Comparison of ENCODE assay signal across 8 cellular contexts in the genomic region with DNA sequence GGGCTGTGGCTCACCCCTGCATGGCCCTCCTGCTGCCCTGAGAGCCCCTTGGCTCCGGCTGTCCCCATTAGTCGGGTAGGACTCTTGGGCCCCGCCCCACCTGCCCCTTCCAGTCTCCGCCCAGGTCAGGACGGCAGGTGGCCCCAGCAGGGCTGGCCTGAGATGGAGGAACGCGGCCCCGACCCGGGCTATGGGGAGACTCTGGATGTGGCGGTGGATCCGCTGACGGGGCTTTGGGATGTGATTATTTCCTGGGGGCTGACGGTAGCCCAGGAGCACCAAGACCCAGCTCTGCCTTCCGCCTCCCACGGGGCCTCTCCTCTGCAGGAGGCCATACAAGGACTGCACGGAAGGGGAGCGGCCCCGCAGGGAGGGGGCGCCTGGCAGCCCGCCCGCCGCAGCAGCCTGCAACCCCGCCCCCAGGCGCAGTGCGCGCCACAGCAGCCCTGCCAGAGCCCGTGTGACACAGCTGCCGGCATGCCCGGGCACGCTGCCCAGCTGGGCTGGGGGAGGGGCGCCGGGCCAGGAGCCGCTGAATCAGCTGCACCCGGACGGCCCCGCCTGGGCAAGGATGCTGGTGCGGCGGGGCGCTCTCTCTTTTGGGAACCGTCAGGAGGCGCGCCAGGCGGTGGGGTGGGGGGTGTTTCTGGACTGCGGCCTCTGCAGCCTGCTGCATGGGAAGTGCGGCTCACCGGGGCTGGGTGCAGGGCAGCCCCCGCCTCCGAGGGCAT. TPM values are rescaled to one million over a fixed set of nuclear protein-coding genes. Genes with fewer than 3 reads are reported as not detected.
DNase-seq lines count a peak whose midpoint lies in the region; ATAC-seq, FAIRE-seq and TF ChIP-seq lines count a peak whose summit lies in the region.

No MANE protein-coding gene starts in this region.

- no peaks in the 10 kb centered on the region for H3K27me3 Mint-ChIP-seq in activated CD8-positive, alpha-beta memory T cell treated with anti-CD3 and anti-CD28 coated beads, Interleukin-2, amount 10 ng/mL, durations not matched to agents 7 days and 5 days

- H3K4me3 ChIP-seq in H1 (ENCODE audit: extremely low read depth in 1 of 4, insufficient read depth in 2 of 4, low read depth in 3 of 4, low read length in 4 of 4): peak overlapping the region; percentile 4 to 57 (median 24)

- H4K91ac ChIP-seq in H1 (replicated peaks; ENCODE audit: insufficient read length, low read length): peak overlapping the region; percentile 96

- peaks cover 3% of the 10 kb centered on the region for H3K36me3 Mint-ChIP-seq in activated CD8-positive, alpha-beta memory T cell treated with anti-CD3 and anti-CD28 coated beads, Interleukin-2, amount 10 ng/mL, durations not matched to agents 7 days and 5 days

- H3K79me1 ChIP-seq in H1 (ENCODE audit: low read depth, low read length): no peaks in the 10 kb centered on the region

- no peaks in the 10 kb centered on the region for H3K36me3 ChIP-seq in H1 (ENCODE audit: control insufficient read depth in 2 of 4, insufficient read depth in 4 of 4, low read length in 3 of 4)

- no peak; a peak in 1 of 3 replicates for TF ChIP-seq POLR2A in H1 (IDR thresholded peaks at IDR 0.05; ENCODE audit: control extremely low read depth in 1 of 2, low read depth in 2 of 2, low read length in 2 of 2)

- H2BK20ac ChIP-seq in H1 (ENCODE audit: low read length): peak overlapping the region; percentile 72; the same call in 1 of the 2 replicates

- TF ChIP-seq EP300 in H1 (IDR thresholded peaks at IDR 0.05; ENCODE audit: borderline replicate concordance in 1 of 2, low read depth in 2 of 2, low read length in 2 of 2): peak in 1 of 2 experiments; percentile 65; a peak in 1 of 3 replicates

- POLR2A ChIA-PET in H1 (lab: Charles Lee; ENCODE audit: partially characterized antibody): interaction anchor here (0.9 to 8.5 kb wide), 4 partner anchors 9 to 52 kb away, joined by 3 to 40 read pairs (median 4); partner anchors contain the start of gene TMEM250

- no peaks in the 10 kb centered on the region for H3K9me3 Mint-ChIP-seq in activated CD8-positive, alpha-beta memory T cell treated with anti-CD3 and anti-CD28 coated beads, Interleukin-2, amount 10 ng/mL, durations not matched to agents 7 days and 5 days (ENCODE audit: low read depth)

- FAIRE-seq in H1 (lab: Jason Lieb, UNC): no peak

- no peak overlapping the region for H2AFZ ChIP-seq in H1 (ENCODE audit: low read length)

- no peak overlapping the region for H3K23ac ChIP-seq in H1 (ENCODE audit: insufficient read length)

- H4K8ac ChIP-seq in H1 (ENCODE audit: extremely low read depth, insufficient read depth, low read length): peak overlapping the region; percentile 63

- 6% methylated on average over 39 of the region's 48 CpGs; no CpG with 5 or more reads in 1 of the 2 experiments for WGBS in H1 (ENCODE audit: extremely low coverage in 1 of 2, insufficient coverage in 1 of 2, insufficient read length in 1 of 2, insufficient replicate concordance in 2 of 2, low coverage in 1 of 2, low lambda C conversion rate in 2 of 2, missing lambda C conversion rate in 1 of 2), 2 experiments

- DNase-seq in COLO829 (ENCODE audit: low spot score) (peak; percentile 83), HT-29 (ENCODE audit: low spot score) (peak; percentile 81), H1 (ENCODE audit: low read depth in 1 of 2, low spot score in 2 of 2) (peak in 1 of 2 experiments; percentile 88), middle frontal gyrus (ENCODE audit: extremely low spot score, low spot score) (peak; percentile 80)
- peak; percentile 45 for DNase-seq in NK-92 treated with Interleukin-12 subunit alpha and Interleukin-12 subunit beta, amount 100 ng/mL, for 24 hours (lab: John Stamatoyannopoulos, UW)
- DNase-seq in activated CD8-positive, alpha-beta memory T cell treated with anti-CD3 and anti-CD28 coated beads, Interleukin-2, amount 10 ng/mL, durations not matched to agents 7 days and 5 days: peak; percentile 96
- DNase-seq in stimulated activated CD8-positive, alpha-beta memory T cell treated with anti-CD3 and anti-CD28 coated beads, Interleukin-2, amount 100 ng/mL, for 1 hour (ENCODE audit: low read depth in 2 of 2): peak; percentile 78 to 83

- H3K79me2 ChIP-seq in H1 (ENCODE audit: control insufficient read depth in 1 of 2, insufficient read depth in 2 of 2, low read length in 2 of 2): no peaks in the 10 kb centered on the region

- peak in 1 of 3 experiments; percentile 3; a peak in 1 of 4 replicates for TF ChIP-seq CTCF in H1 (IDR thresholded peaks at IDR 0.05; ENCODE audit: control extremely low read depth in 1 of 3, insufficient read depth in 1 of 3, low read depth in 1 of 3, low read length in 3 of 3)

- peaks cover 0 to 46% (median 33%) of the 10 kb centered on the region in 4 experiments; a peak in 6 of 7 replicates for H3K4me1 ChIP-seq in H1 (replicated peaks in 1 of 4; ENCODE audit: control insufficient read depth in 3 of 4, insufficient read depth in 4 of 4, low read length in 3 of 4)

- H3K4ac ChIP-seq in H1 (replicated peaks; ENCODE audit: insufficient read length, low read depth, low read length): peak overlapping the region; percentile 74

- H3K9ac ChIP-seq in H1 (replicated peaks in 1 of 4; ENCODE audit: extremely low read depth in 1 of 4, low read depth in 3 of 4, low read length in 3 of 4): peak overlapping the region in 2 of 4 experiments; percentile 27 to 51; a peak in 2 of 7 replicates

- peak overlapping the region; percentile 68 to 74 for H3K4me2 ChIP-seq in H1 (ENCODE audit: insufficient read depth in 1 of 2, low read depth in 2 of 2, low read length in 2 of 2)

- H3K27ac Mint-ChIP-seq in activated CD8-positive, alpha-beta memory T cell treated with anti-CD3 and anti-CD28 coated beads, Interleukin-2, amount 10 ng/mL, durations not matched to agents 7 days and 5 days: peak overlapping the region; percentile 94

- CTCF ChIA-PET in activated CD8-positive, alpha-beta memory T cell treated with anti-CD3 and anti-CD28 coated beads, Interleukin-2, amount 10 ng/mL, durations not matched to agents 7 days and 5 days (lab: Charles Lee): interaction anchor here (0.8 to 6.1 kb wide), 6 partner anchors 9 to 142 kb away, joined by 3 to 51 read pairs (median 6); partner anchors contain the start of genes NACC2 and TMEM250
- CTCF ChIA-PET in H1 (lab: Charles Lee; ENCODE audit: partially characterized antibody): interaction anchor here (0.7 to 1.1 kb wide), 4 partner anchors 13 to 137 kb away, joined by 3 to 4 read pairs (median 3); no protein-coding TSS in a partner anchor

- H3K27ac ChIP-seq in H1 (ENCODE audit: low read depth, low read length): peak overlapping the region; percentile 41; the same call in 1 of the 2 replicates

- ATAC-seq in GM21367 (IDR thresholded peaks at IDR 0.05; ENCODE audit: unreplicated experiment): peak; percentile 65
- peak; percentile 86 for ATAC-seq in activated CD8-positive, alpha-beta memory T cell treated with anti-CD3 and anti-CD28 coated beads, Interleukin-2, amount 10 ng/mL, durations not matched to agents 7 days and 5 days

- peak overlapping the region; percentile 99; the same call in 1 of the 2 replicates for H2BK12ac ChIP-seq in H1 (ENCODE audit: low read depth, low read length)

- H3K14ac ChIP-seq in H1 (ENCODE audit: insufficient read length): no peak overlapping the region

- peak overlapping the region; percentile 98 for H3K18ac ChIP-seq in H1 (ENCODE audit: extremely low read depth, low read length)

- TF ChIP-seq RAD21 in H1 (IDR thresholded peaks at IDR 0.05 in 1 of 2, conservative IDR thresholded peaks at IDR 0.05 in 1 of 2; ENCODE audit: low read depth in 2 of 2, low read length in 2 of 2): no peak; a peak in 1 of 4 replicates

- peak overlapping the region; percentile 86; the same call in 1 of the 2 replicates for H2BK5ac ChIP-seq in H1 (ENCODE audit: low read depth, low read length)

- H2BK15ac ChIP-seq in H1 (ENCODE audit: low read length): no peak overlapping the region

- peak overlapping the region; percentile 69 for H4K5ac ChIP-seq in H1 (ENCODE audit: insufficient read length, low read depth, low read length)

- H4K20me1 ChIP-seq in H1 (replicated peaks in 1 of 2; ENCODE audit: control insufficient read depth in 1 of 2, insufficient read depth in 2 of 2, low read length in 2 of 2): no peaks in the 10 kb centered on the region

- peak overlapping the region; percentile 91 for H3K56ac ChIP-seq in H1 (replicated peaks; ENCODE audit: insufficient read length, low read depth, low read length)

- H3K4me3 Mint-ChIP-seq in activated CD8-positive, alpha-beta memory T cell treated with anti-CD3 and anti-CD28 coated beads, Interleukin-2, amount 10 ng/mL, durations not matched to agents 7 days and 5 days: peak overlapping the region; percentile 85

- peaks cover 77% of the 10 kb centered on the region for H3K4me1 Mint-ChIP-seq in activated CD8-positive, alpha-beta memory T cell treated with anti-CD3 and anti-CD28 coated beads, Interleukin-2, amount 10 ng/mL, durations not matched to agents 7 days and 5 days

- H3K9me3 ChIP-seq in H1 (ENCODE audit: insufficient read depth in 2 of 2, low read depth in 1 of 2, low read length in 1 of 2): no peaks in the 10 kb centered on the region

- 0 out of 2 replicates have a peak overlapping the region, but pooled peaks have one; percentile 71 for H2AK5ac ChIP-seq in H1 (ENCODE audit: low read depth, low read length)

- peaks cover 2% of the 10 kb centered on the region; the same call in 1 of the 2 replicates for H3K23me2 ChIP-seq in H1 (ENCODE audit: low read depth, low read length)

- H2BK120ac ChIP-seq in H1 (replicated peaks; ENCODE audit: low read depth, low read length): peak overlapping the region; percentile 75

- no peaks in the 10 kb centered on the region for H3K27me3 ChIP-seq in H1 (replicated peaks in 1 of 4; ENCODE audit: control insufficient read depth in 3 of 4, extremely low read depth in 1 of 4, insufficient read depth in 3 of 4, low read length in 3 of 4)

RNA-seq across cellular contexts. Expression of gene TMEM250, which starts 9.2 kb away (rescaled TPM):
- total RNA-seq in HT-29 (2014; rRNA removed; shearing (Covaris generic)): 93.4 and 109 TPM in 2 replicates
- 10 to 100 TPM; 42.5 to 44.5 TPM for total RNA-seq in activated CD8-positive, alpha-beta memory T cell treated with anti-CD3 and anti-CD28 coated beads, Interleukin-2, amount 10 ng/mL, durations not matched to agents 7 days and 5 days
- total RNA-seq in H1 (2021; fragmentation: NEBNext Ultra II Directional; extraction: Animal tissue kit (Norgen Biotek cat#: 25700)): 34.9 and 35.3 TPM in 2 replicates
- 22.3 and 36.1 TPM in 2 replicates for polyA plus RNA-seq in H1 (2011; rRNA removed)
- polyA plus RNA-seq in H1 (2011; cell fraction: cytosol; rRNA removed): 29.7 TPM
- polyA plus RNA-seq in H1 (2011; cell fraction: nucleus; rRNA removed): 51.9 TPM
- polyA plus RNA-seq in H1 (2012, experiment 1 of 2): 27.3 to 39.7 TPM (median 36.4 TPM) in 4 replicates
- polyA plus RNA-seq in H1 (2012, experiment 2 of 2): 42.5 TPM
- 22.7 TPM for polyA plus RNA-seq in H1 (2013, experiment 1 of 2)
- polyA plus RNA-seq in H1 (2013, experiment 2 of 2): 22.4 TPM
- polyA minus RNA-seq in H1 (2011; rRNA and poly(A)+ RNA removed): 16.0 TPM in 2 replicates
- 31.0 TPM for polyA minus RNA-seq in H1 (2011; cell fraction: cytosol; rRNA and poly(A)+ RNA removed)
- 33.8 TPM for polyA minus RNA-seq in H1 (2011; cell fraction: nucleus; rRNA and poly(A)+ RNA removed)

RNA-seq across cellular contexts. Expression of gene NACC2, which starts 14.4 kb away (rescaled TPM):
- total RNA-seq in HT-29 (2014; rRNA removed; shearing (Covaris generic)): 32.6 and 38.1 TPM in 2 replicates
- 1 to 10 TPM; 6.3 to 9.7 TPM for total RNA-seq in activated CD8-positive, alpha-beta memory T cell treated with anti-CD3 and anti-CD28 coated beads, Interleukin-2, amount 10 ng/mL, durations not matched to agents 7 days and 5 days
- 13.6 and 14.0 TPM in 2 replicates for total RNA-seq in H1 (2021; fragmentation: NEBNext Ultra II Directional; extraction: Animal tissue kit (Norgen Biotek cat#: 25700))
- polyA plus RNA-seq in H1 (2011; rRNA removed): 8.3 and 14.9 TPM in 2 replicates
- 10.8 TPM for polyA plus RNA-seq in H1 (2011; cell fraction: cytosol; rRNA removed)
- polyA plus RNA-seq in H1 (2011; cell fraction: nucleus; rRNA removed): 16.7 TPM
- polyA plus RNA-seq in H1 (2012, experiment 1 of 2): 6.6 to 9.5 TPM (median 8.4 TPM) in 4 replicates
- 5.6 TPM for polyA plus RNA-seq in H1 (2012, experiment 2 of 2)
- polyA plus RNA-seq in H1 (2013, experiment 1 of 2): 6.3 TPM
- 6.3 TPM for polyA plus RNA-seq in H1 (2013, experiment 2 of 2)
- 6.4 and 8.3 TPM in 2 replicates for polyA minus RNA-seq in H1 (2011; rRNA and poly(A)+ RNA removed)
- polyA minus RNA-seq in H1 (2011; cell fraction: cytosol; rRNA and poly(A)+ RNA removed): 12.7 TPM
- polyA minus RNA-seq in H1 (2011; cell fraction: nucleus; rRNA and poly(A)+ RNA removed): 10.0 TPM
